Comparison of ENCODE assay signal across 13 cellular contexts in genomic region chr2:227703280-227703732, GRCh38. TPM values are rescaled to one million over a fixed set of nuclear protein-coding genes. Genes with fewer than 3 reads are reported as not detected.
DNase-seq lines count a peak whose midpoint lies in the region; TF ChIP-seq lines count a peak whose summit lies in the region.
"Had no signal": no experiment of that assay in that cellular context is flagged by ENCODE, and none has a peak within 500 bp of the region (broad histone marks: within the 10 kb centered on the region; RNA-seq: fewer than 3 reads in every experiment).

No MANE protein-coding gene starts in this region.

- peak; percentile 73 for DNase-seq in GM23248
- DNase-seq in RPMI7951 (ENCODE audit: low read depth), result peak; percentile 57
- DNase-seq in fibroblast of the conjunctiva (ENCODE audit: low read depth), result peak; percentile 18
- no peak for DNase-seq in progenitor cell of endocrine pancreas (ENCODE audit: low spot score, unreplicated experiment)
- DNase-seq in activated naive CD4-positive, alpha-beta T cell treated with anti-CD3 and anti-CD28 coated beads, Interleukin-2, amount 50 U/mL, for 16 hours, result no peak
- DNase-seq in middle frontal gyrus (ENCODE audit: extremely low spot score, low spot score), result no peak
- DNase-seq in NCI-H446 treated with DMSO at 0.1 percent for 48 hours (lab: John Stamatoyannopoulos, UW), result no peak
- no peak for DNase-seq in suprapubic skin (ENCODE audit: low spot score in 2 of 2)
- DNase-seq: activated CD8-positive, alpha-beta memory T cell treated with anti-CD3 and anti-CD28 coated beads, Interleukin-2, amount 10 ng/mL, durations not matched to agents 7 days and 5 days; mucosa of descending colon; NCI-H69 had no signal

- no peak for TF ChIP-seq EP300 in suprapubic skin (IDR thresholded peaks at IDR 0.05)

- H3K27ac ChIP-seq in GM23248, result 0 out of 2 replicates have a peak overlapping the region, but pooled peaks have one; percentile 19
- no peak overlapping the region for H3K27ac ChIP-seq in suprapubic skin
- H3K27ac ChIP-seq: gastroesophageal sphincter had no signal

- no peak overlapping the region for H3K4me3 Mint-ChIP-seq in progenitor cell of endocrine pancreas (ENCODE audit: low read depth)
- H3K4me3 Mint-ChIP-seq: activated CD8-positive, alpha-beta memory T cell treated with anti-CD3 and anti-CD28 coated beads, Interleukin-2, amount 10 ng/mL, durations not matched to agents 7 days and 5 days; T-helper 1 cell treated with Interleukin-12 subunit alpha and Interleukin-12 subunit beta and Interleukin-4 antibody, amounts not matched to agents 30 μg/mL and 1 μg/mL, for 36 hours had no signal

- peaks cover 6% of the 10 kb centered on the region for H3F3A ChIP-seq in GM23248 (ENCODE audit: insufficient read depth)

- H3K36me3 ChIP-seq in GM23248 (ENCODE audit: low read depth), result no peaks in the 10 kb centered on the region
- no peaks in the 10 kb centered on the region for H3K36me3 ChIP-seq in suprapubic skin
- H3K36me3 ChIP-seq: gastroesophageal sphincter had no signal

- WGBS in GM23248 (ENCODE audit: low coverage in 1 of 2, low lambda C conversion rate in 2 of 2, missing lambda C conversion rate in 2 of 2), 2 experiments, result 13 to 14% methylated on average over 4 of the region's 4 CpGs
- 50% methylated on average over 4 of the region's 4 CpGs for WGBS in suprapubic skin

- H3K9me2 ChIP-seq in GM23248 (ENCODE audit: insufficient read depth), result no peaks in the 10 kb centered on the region

- H3K4me3 ChIP-seq in GM23248, result 0 out of 2 replicates have a peak overlapping the region, but pooled peaks have one; percentile 40
- H3K4me3 ChIP-seq in suprapubic skin, result no peak overlapping the region
- H3K4me3 ChIP-seq: gastroesophageal sphincter, mucosa of descending colon had no signal

- H3K9me3 ChIP-seq in GM23248 (ENCODE audit: low read depth) (no peaks in the 10 kb centered on the region), suprapubic skin (no peaks in the 10 kb centered on the region)
- H3K9me3 ChIP-seq: mucosa of descending colon had no signal

- TF ChIP-seq CTCF in progenitor cell of endocrine pancreas (IDR thresholded peaks at IDR 0.05; ENCODE audit: unreplicated experiment) (no peak), suprapubic skin (IDR thresholded peaks at IDR 0.05) (no peak)

- H3K27ac Mint-ChIP-seq in progenitor cell of endocrine pancreas, result peak overlapping the region; percentile 96
- H3K27ac Mint-ChIP-seq: activated CD8-positive, alpha-beta memory T cell treated with anti-CD3 and anti-CD28 coated beads, Interleukin-2, amount 10 ng/mL, durations not matched to agents 7 days and 5 days; T-helper 1 cell treated with Interleukin-12 subunit alpha and Interleukin-12 subunit beta and Interleukin-4 antibody, amounts not matched to agents 30 μg/mL and 1 μg/mL, for 36 hours had no signal

- H3K4me2 ChIP-seq in GM23248 (ENCODE audit: unreplicated experiment), result peak overlapping the region; percentile 68

- H3K36me3 Mint-ChIP-seq in progenitor cell of endocrine pancreas (ENCODE audit: insufficient read depth), result peaks cover 45% of the 10 kb centered on the region
- H3K36me3 Mint-ChIP-seq: activated CD8-positive, alpha-beta memory T cell treated with anti-CD3 and anti-CD28 coated beads, Interleukin-2, amount 10 ng/mL, durations not matched to agents 7 days and 5 days had no signal

- no peak overlapping the region; the same call in 1 of the 2 replicates for H2AFZ ChIP-seq in GM23248

- H3K27me3 ChIP-seq in GM23248 (replicated peaks; ENCODE audit: insufficient read depth) (no peaks in the 10 kb centered on the region), suprapubic skin (no peaks in the 10 kb centered on the region)
- H3K27me3 ChIP-seq: gastroesophageal sphincter had no signal

- H3K27me3 Mint-ChIP-seq in progenitor cell of endocrine pancreas, result no peaks in the 10 kb centered on the region

- peaks cover 11% of the 10 kb centered on the region for H3K4me1 ChIP-seq in GM23248 (ENCODE audit: insufficient read depth)
- H3K4me1 ChIP-seq in suprapubic skin, result peaks cover 14% of the 10 kb centered on the region
- H3K4me1 ChIP-seq: gastroesophageal sphincter had no signal

- no peaks in the 10 kb centered on the region for H3K79me2 ChIP-seq in GM23248 (ENCODE audit: insufficient read depth)

- no peaks in the 10 kb centered on the region for H3K9me3 Mint-ChIP-seq in progenitor cell of endocrine pancreas (ENCODE audit: low read depth)
- H3K9me3 Mint-ChIP-seq: T-helper 1 cell treated with Interleukin-12 subunit alpha and Interleukin-12 subunit beta and Interleukin-4 antibody, amounts not matched to agents 30 μg/mL and 1 μg/mL, for 36 hours had no signal

- no peak overlapping the region for H3K9ac ChIP-seq in GM23248

- TF ChIP-seq POLR2A in suprapubic skin (IDR thresholded peaks at IDR 0.05), result no peak

- H3K4me1 Mint-ChIP-seq in progenitor cell of endocrine pancreas (ENCODE audit: low read depth), result peaks cover 17% of the 10 kb centered on the region
- H3K4me1 Mint-ChIP-seq: activated CD8-positive, alpha-beta memory T cell treated with anti-CD3 and anti-CD28 coated beads, Interleukin-2, amount 10 ng/mL, durations not matched to agents 7 days and 5 days had no signal

- H4K20me1 ChIP-seq in GM23248 (ENCODE audit: insufficient read depth), result no peaks in the 10 kb centered on the region

- in situ Hi-C loops in GM23248 (cut with MboI), result no loop called here

RNA-seq across cellular contexts. Expression of gene SLC19A3, which starts 14.5 kb away (rescaled TPM):
- total RNA-seq in GM23248 (2014; rRNA removed; shearing (Covaris generic)), result 0.65 and 0.89 TPM in 2 replicates
- 0.10 and 0.71 TPM in 2 replicates for polyA plus RNA-seq in GM23248 (2016; fragmentation: Nextera tagmentation; extraction: Ambion mirVana)
- not detected in 2 replicates for total RNA-seq in RPMI7951 (2014; rRNA removed; shearing (Covaris generic))
- total RNA-seq in progenitor cell of endocrine pancreas, result 34.3 and 36.4 TPM in 2 replicates
- total RNA-seq in suprapubic skin, result 10 to 100 TPM in 1 of 4 donors, 1 to 10 TPM in 3; 5.1 to 14.5 (median 7.4) TPM
- total RNA-seq: activated CD8-positive, alpha-beta memory T cell treated with anti-CD3 and anti-CD28 coated beads, Interleukin-2, amount 10 ng/mL, durations not matched to agents 7 days and 5 days had no signal

RNA-seq across cellular contexts. Expression of gene SCYGR6, which starts 21.3 kb away (rescaled TPM):
- total RNA-seq in GM23248 (2014; rRNA removed; shearing (Covaris generic)), result not detected in 2 replicates
- not detected in 2 replicates for polyA plus RNA-seq in GM23248 (2016; fragmentation: Nextera tagmentation; extraction: Ambion mirVana)
- not detected in 2 replicates for total RNA-seq in RPMI7951 (2014; rRNA removed; shearing (Covaris generic))
- total RNA-seq in progenitor cell of endocrine pancreas (not detected in 2 replicates), suprapubic skin (not detected)
- total RNA-seq: activated CD8-positive, alpha-beta memory T cell treated with anti-CD3 and anti-CD28 coated beads, Interleukin-2, amount 10 ng/mL, durations not matched to agents 7 days and 5 days; gastroesophageal sphincter; mucosa of descending colon had no signal

RNA-seq across cellular contexts. Expression of gene SCYGR7, which starts 24.8 kb away (rescaled TPM):
- total RNA-seq in GM23248 (2014; rRNA removed; shearing (Covaris generic)), result not detected in 2 replicates
- polyA plus RNA-seq in GM23248 (2016; fragmentation: Nextera tagmentation; extraction: Ambion mirVana), result not detected in 2 replicates
- not detected in 2 replicates for total RNA-seq in RPMI7951 (2014; rRNA removed; shearing (Covaris generic))
- total RNA-seq in progenitor cell of endocrine pancreas (not detected in 2 replicates), suprapubic skin (not detected)
- total RNA-seq: activated CD8-positive, alpha-beta memory T cell treated with anti-CD3 and anti-CD28 coated beads, Interleukin-2, amount 10 ng/mL, durations not matched to agents 7 days and 5 days; gastroesophageal sphincter; mucosa of descending colon had no signal

RNA-seq across cellular contexts. Expression of gene SCYGR5, which starts 36.7 kb away (rescaled TPM):
- not detected in 2 replicates for total RNA-seq in GM23248 (2014; rRNA removed; shearing (Covaris generic))
- polyA plus RNA-seq in GM23248 (2016; fragmentation: Nextera tagmentation; extraction: Ambion mirVana), result not detected in 2 replicates
- total RNA-seq in RPMI7951 (2014; rRNA removed; shearing (Covaris generic)), result not detected in 2 replicates
- total RNA-seq in progenitor cell of endocrine pancreas, result not detected in 2 replicates
- not detected for total RNA-seq in suprapubic skin
- total RNA-seq: activated CD8-positive, alpha-beta memory T cell treated with anti-CD3 and anti-CD28 coated beads, Interleukin-2, amount 10 ng/mL, durations not matched to agents 7 days and 5 days; gastroesophageal sphincter; mucosa of descending colon had no signal

RNA-seq across cellular contexts. Expression of gene SCYGR8, which starts 42.4 kb away (rescaled TPM):
- total RNA-seq in GM23248 (2014; rRNA removed; shearing (Covaris generic)), result not detected in 2 replicates
- polyA plus RNA-seq in GM23248 (2016; fragmentation: Nextera tagmentation; extraction: Ambion mirVana), result not detected in 2 replicates
- total RNA-seq in RPMI7951 (2014; rRNA removed; shearing (Covaris generic)), result not detected in 2 replicates
- total RNA-seq in progenitor cell of endocrine pancreas (not detected in 2 replicates), suprapubic skin (1 to 10 TPM in 3 of 4 donors, not detected in 1; 2.3 to 9.8 (median 6.3) TPM)
- total RNA-seq: activated CD8-positive, alpha-beta memory T cell treated with anti-CD3 and anti-CD28 coated beads, Interleukin-2, amount 10 ng/mL, durations not matched to agents 7 days and 5 days; gastroesophageal sphincter; mucosa of descending colon had no signal

Comparison
In these comparisons a context has a peak if more than half of its experiments do, and no peak if none do; other contexts are left out.
1. DNase-seq: peak in GM23248 (single experiment), RPMI7951 (single experiment) and fibroblast of the conjunctiva (single experiment); none in progenitor cell of endocrine pancreas (single experiment), activated naive CD4-positive, alpha-beta T cell treated with anti-CD3 and anti-CD28 coated beads, Interleukin-2, amount 50 U/mL, for 16 hours (single experiment), middle frontal gyrus (single experiment), NCI-H446 treated with DMSO at 0.1 percent for 48 hours (single experiment) and suprapubic skin (0 of 2).